ENCODE assay signal across 10 cellular contexts in genomic region chrX:55867254-55867653, GRCh38.
A peak's percentile ranks its signal among the peaks of the same experiment; 100 is the strongest.
DNase-seq lines count a peak whose midpoint lies in the region; ATAC-seq and TF ChIP-seq lines count a peak whose summit lies in the region.
"Had no signal": no experiment of that assay in that cellular context is flagged by ENCODE, and none has a peak within 500 bp of the region (broad histone marks: within the 10 kb centered on the region; RNA-seq: fewer than 3 reads in every experiment).

No MANE protein-coding gene starts in this region.

- H3K27me3 ChIP-seq in hepatocyte (no peaks in the 10 kb centered on the region), colonic mucosa (no peaks in the 10 kb centered on the region)

- H3K27ac ChIP-seq in hepatocyte (no peak overlapping the region), colonic mucosa (no peak overlapping the region)

- H3K9me2 ChIP-seq in hepatocyte (replicated peaks; ENCODE audit: insufficient read depth): no peaks in the 10 kb centered on the region

- H3K4me2 ChIP-seq in hepatocyte: no peak overlapping the region

- no peaks in the 10 kb centered on the region for H4K20me1 ChIP-seq in hepatocyte (ENCODE audit: insufficient read depth, poor library complexity, severe bottlenecking)

- H3K4me3 ChIP-seq in hepatocyte (no peak overlapping the region), colonic mucosa (no peak overlapping the region)

- H3K79me2 ChIP-seq in hepatocyte: no peaks in the 10 kb centered on the region

- H3K9me3 ChIP-seq in hepatocyte (ENCODE audit: low read depth): peaks cover 6% of the 10 kb centered on the region
- H3K9me3 ChIP-seq in colonic mucosa: no peaks in the 10 kb centered on the region

- 57% methylated on average over 1 of the region's 1 CpG for WGBS in hepatocyte (ENCODE audit: low lambda C conversion rate, missing lambda C conversion rate)

- H2AFZ ChIP-seq in hepatocyte: no peak overlapping the region

- peak; percentile 32 for DNase-seq in LHCN-M2 (ENCODE audit: low read depth)
- peak; percentile 17 for DNase-seq in hepatocyte (ENCODE audit: low spot score)
- DNase-seq in Ammon's horn (ENCODE audit: low spot score): no peak
- no peak for DNase-seq in UCSD-AML1 (lab: John Stamatoyannopoulos, UW; ENCODE audit: unreplicated experiment)
- DNase-seq in LoVo (ENCODE audit: low spot score): no peak
- no peak for DNase-seq in colonic mucosa
- DNase-seq: amygdala had no signal

- no peak overlapping the region for H3K9ac ChIP-seq in colonic mucosa (ENCODE audit: low read depth in 2 of 2, low read length in 2 of 2)

- no peak for TF ChIP-seq CTCF in hepatocyte (IDR thresholded peaks at IDR 0.05; ENCODE audit: poor library complexity)
- TF ChIP-seq CTCF in colonic mucosa (IDR thresholded peaks at IDR 0.05): no peak

- intact Hi-C loops in colonic mucosa (cut with DNase I): no loop called here

- ATAC-seq in GM19043 (IDR thresholded peaks at IDR 0.05; ENCODE audit: low read depth, unreplicated experiment): peak; percentile 74
- ATAC-seq in HG02763 (IDR thresholded peaks at IDR 0.05; ENCODE audit: unreplicated experiment): peak; percentile 74
- ATAC-seq: Right ventricle myocardium inferior had no signal

- no peaks in the 10 kb centered on the region for H3K36me3 ChIP-seq in hepatocyte (replicated peaks; ENCODE audit: insufficient read depth, low read depth)
- H3K36me3 ChIP-seq in colonic mucosa: no peaks in the 10 kb centered on the region

- H3K4me1 ChIP-seq in hepatocyte (ENCODE audit: insufficient read depth): no peaks in the 10 kb centered on the region
- H3K4me1 ChIP-seq in colonic mucosa: no peaks in the 10 kb centered on the region

Comparison
In these comparisons a context has a peak if more than half of its experiments do, and no peak if none do; other contexts are left out.
1. DNase-seq: peak in LHCN-M2 (single experiment) and hepatocyte (single experiment); none in Ammon's horn (single experiment), UCSD-AML1 (single experiment), LoVo (single experiment) and colonic mucosa (single experiment).